27 cellular contexts compared by ENCODE assay signal in the genomic region with DNA sequence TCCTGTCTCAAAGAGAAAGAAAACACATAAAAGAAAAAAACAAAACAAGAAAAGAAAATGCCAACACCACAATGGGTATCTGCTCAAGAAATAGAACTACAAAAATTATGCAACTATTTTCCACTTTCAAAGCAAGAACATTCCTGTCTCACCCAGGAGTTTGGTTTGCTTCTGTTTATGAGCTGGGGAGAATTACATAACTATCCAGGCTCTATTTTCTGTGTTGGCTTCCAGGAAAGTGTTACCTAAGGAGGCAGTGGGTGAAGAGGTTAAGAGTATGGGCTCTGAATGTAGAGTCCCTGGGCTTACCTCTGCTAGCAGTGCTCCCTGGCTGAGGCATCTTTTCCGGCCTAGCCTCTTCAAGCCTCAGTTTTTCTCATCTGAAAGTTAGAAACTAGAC.
"Had no signal": no experiment of that assay in that cellular context is flagged by ENCODE, and none has a peak within 500 bp of the region (broad histone marks: within the 10 kb centered on the region; RNA-seq: fewer than 3 reads in every experiment).

No MANE protein-coding gene starts in this region.

- H3K27ac ChIP-seq: adrenal gland, ascending aorta, breast epithelium, cardiac muscle cell, coronary artery, dorsolateral prefrontal cortex had no signal

- H3K36me3 ChIP-seq: adrenal gland, ascending aorta, breast epithelium, cardiac muscle cell had no signal

- H3K4me1 ChIP-seq: adrenal gland, ascending aorta, breast epithelium had no signal

- ATAC-seq: activated CD4-positive, alpha-beta T cell treated with anti-CD3 and anti-CD28 coated beads for 36 hours; activated CD8-positive, alpha-beta memory T cell treated with anti-CD3 and anti-CD28 coated beads, Interleukin-2, amount 10 ng/mL, durations not matched to agents 7 days and 5 days; activated CD8-positive, alpha-beta T cell treated with anti-CD3 and anti-CD28 coated beads, Interleukin-2, amount 10 ng/mL, durations not matched to agents 7 days and 5 days; activated naive CD8-positive, alpha-beta T cell treated with anti-CD3 and anti-CD28 coated beads, Interleukin-2, amount 50 U/mL, for 24 hours; esophagus mucosa had no signal

- FAIRE-seq: frontal cortex had no signal

- H3K4me3 ChIP-seq: adrenal gland, ascending aorta, breast epithelium, cardiac muscle cell, coronary artery, dorsolateral prefrontal cortex had no signal

- H3K9me3 ChIP-seq: adrenal gland, ascending aorta, breast epithelium had no signal

- DNase-seq: activated CD4-positive, alpha-beta memory T cell treated with anti-CD3 and anti-CD28 coated beads for 36 hours; activated CD4-positive, alpha-beta T cell treated with anti-CD3 and anti-CD28 coated beads for 36 hours; activated CD4-positive, alpha-beta T cell treated with anti-CD3 and anti-CD28 coated beads, Interleukin-2, amount 10 ng/mL, durations not matched to agents 24 days and 14 days; activated CD4-positive, CD25-positive, alpha-beta regulatory T cell; activated CD4-positive, CD25-positive, alpha-beta regulatory T cell treated with anti-CD3 and anti-CD28 coated beads, Interleukin-2, amount 50 U/mL, for 72 hours; activated CD8-positive, alpha-beta memory T cell treated with anti-CD3 and anti-CD28 coated beads, Interleukin-2, amount 10 ng/mL, durations not matched to agents 7 days and 5 days; activated CD8-positive, alpha-beta memory T cell treated with anti-CD3 and anti-CD28 coated beads, Interleukin-2, amount 50 U/mL, for 4 hours; activated CD8-positive, alpha-beta T cell treated with anti-CD3 and anti-CD28 coated beads, Interleukin-2, amount 10 ng/mL, durations not matched to agents 7 days and 5 days; activated effector memory CD4-positive, alpha-beta T cell treated with anti-CD3 and anti-CD28 coated beads, Interleukin-2, amount 50 U/mL, for 16 hours; activated naive CD4-positive, alpha-beta T cell treated with anti-CD3 and anti-CD28 coated beads for 36 hours; activated naive CD8-positive, alpha-beta T cell treated with anti-CD3 and anti-CD28 coated beads for 36 hours; activated naive CD8-positive, alpha-beta T cell treated with anti-CD3 and anti-CD28 coated beads, Interleukin-2, amount 50 U/mL, for 24 hours; activated T-cell treated with anti-CD3 and anti-CD28 coated beads, Interleukin-2, amount 50 U/mL, for 1 hour; activated T-cell treated with anti-CD3 and anti-CD28 coated beads, Interleukin-2, amount 50 U/mL, for 48 hours; adrenal gland; central memory CD4-positive, alpha-beta T cell; cerebellar nuclear complex; dorsolateral prefrontal cortex; effector memory CD4-positive, alpha-beta T cell; glutamatergic neuron; T-helper 2 cell had no signal

- H3K27me3 ChIP-seq: ascending aorta had no signal
